8 cellular contexts compared by ENCODE assay signal in the genomic region with DNA sequence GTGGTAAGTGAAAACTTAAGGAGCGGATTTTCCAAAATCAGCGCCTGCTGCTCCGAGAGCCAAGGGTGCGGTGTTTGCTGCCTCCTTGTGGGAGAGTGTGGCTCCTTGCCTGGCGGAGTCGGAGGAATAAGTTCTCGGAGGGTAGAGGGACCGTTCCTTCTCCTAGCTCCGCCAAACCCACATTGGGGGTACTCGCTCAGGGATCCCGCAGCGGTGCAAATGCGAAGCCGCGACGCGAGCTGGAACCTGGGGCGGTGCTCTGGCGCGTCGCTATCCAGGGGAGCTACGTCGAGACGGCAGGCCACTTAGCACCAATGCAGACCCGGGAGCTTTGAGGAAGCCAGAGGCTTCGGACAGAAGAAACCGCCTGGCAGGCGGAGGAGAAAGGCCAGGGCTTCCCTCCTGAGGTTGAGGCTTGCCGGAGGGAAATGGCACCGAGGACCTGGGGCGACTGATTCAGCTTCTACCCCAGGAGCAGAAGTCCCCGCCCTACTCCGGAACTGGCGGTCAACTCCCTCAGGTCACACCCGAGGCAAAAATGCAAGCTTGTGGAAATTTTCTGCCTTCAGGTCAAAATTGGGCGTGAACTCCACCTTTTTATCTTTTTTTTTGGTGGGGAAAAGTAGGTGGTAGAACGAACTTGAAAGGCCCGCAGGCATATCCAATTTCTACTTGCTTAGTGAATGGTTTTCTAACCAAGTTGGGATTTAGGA. TPM values are rescaled to one million over a fixed set of nuclear protein-coding genes. Genes with fewer than 3 reads are reported as not detected.
DNase-seq lines count a peak whose midpoint lies in the region; ATAC-seq and TF ChIP-seq lines count a peak whose summit lies in the region.

No MANE protein-coding gene starts in this region.

- DNase-seq in SHP77 (lab: John Stamatoyannopoulos, UW) (peak; percentile 29 to 31), SHP77 treated with DMSO at 0.1 percent for 48 hours (lab: John Stamatoyannopoulos, UW) (no peak), NCI-H1105 treated with DMSO at 0.1 percent for 48 hours (lab: John Stamatoyannopoulos, UW) (peak; percentile 71), lower leg skin (ENCODE audit: low spot score in 2 of 2) (peak in 1 of 2 donors; percentile 30)
- peak; percentile 73 for DNase-seq in activated CD4-positive, alpha-beta T cell treated with anti-CD3 and anti-CD28 coated beads for 36 hours
- peak in 2 of 3 donors; percentile 11 to 13 for DNase-seq in stimulated activated CD4-positive, alpha-beta T cell treated with anti-CD3 and anti-CD28 coated beads, TNF-alpha, amount 100 ng/mL, for 1 hour (ENCODE audit: low read depth in 3 of 3, low spot score in 1 of 3)

- no peaks in the 10 kb centered on the region for H3K27me3 Mint-ChIP-seq in activated CD4-positive, alpha-beta T cell treated with anti-CD3 and anti-CD28 coated beads for 36 hours
- H3K27me3 Mint-ChIP-seq in dendritic cell treated with granulocyte-macrophage colony-stimulating factor and Interleukin-4, amounts not matched to agents 40 ng/mL and 50 ng/mL, for 4 days = no peaks in the 10 kb centered on the region

- no peaks in the 10 kb centered on the region for H3K36me3 Mint-ChIP-seq in activated CD4-positive, alpha-beta T cell treated with anti-CD3 and anti-CD28 coated beads for 36 hours (ENCODE audit: low read depth)
- no peaks in the 10 kb centered on the region for H3K36me3 Mint-ChIP-seq in dendritic cell treated with granulocyte-macrophage colony-stimulating factor and Interleukin-4, amounts not matched to agents 40 ng/mL and 50 ng/mL, for 4 days (ENCODE audit: low read depth)

- peak overlapping the region; percentile 51 for H3K27ac Mint-ChIP-seq in activated CD4-positive, alpha-beta T cell treated with anti-CD3 and anti-CD28 coated beads for 36 hours
- peak overlapping the region; percentile 84 for H3K27ac Mint-ChIP-seq in dendritic cell treated with granulocyte-macrophage colony-stimulating factor and Interleukin-4, amounts not matched to agents 40 ng/mL and 50 ng/mL, for 4 days

- peak overlapping the region; percentile 13 for H3K4me3 ChIP-seq in lower leg skin (ENCODE audit: low read depth, poor library complexity, severe bottlenecking)

- no peaks in the 10 kb centered on the region for H3K9me3 Mint-ChIP-seq in activated CD4-positive, alpha-beta T cell treated with anti-CD3 and anti-CD28 coated beads for 36 hours (ENCODE audit: low read depth)
- H3K9me3 Mint-ChIP-seq in dendritic cell treated with granulocyte-macrophage colony-stimulating factor and Interleukin-4, amounts not matched to agents 40 ng/mL and 50 ng/mL, for 4 days = no peaks in the 10 kb centered on the region

- peaks cover 11% of the 10 kb centered on the region for H3K4me1 Mint-ChIP-seq in activated CD4-positive, alpha-beta T cell treated with anti-CD3 and anti-CD28 coated beads for 36 hours
- peaks cover 14% of the 10 kb centered on the region for H3K4me1 Mint-ChIP-seq in dendritic cell treated with granulocyte-macrophage colony-stimulating factor and Interleukin-4, amounts not matched to agents 40 ng/mL and 50 ng/mL, for 4 days (ENCODE audit: low read depth)

- intact Hi-C loops in activated CD4-positive, alpha-beta T cell treated with anti-CD3 and anti-CD28 coated beads for 36 hours (cut with DNase I, micrococcal nuclease) = loop anchor here in 1 of 2 experiments (2.0 to 5.0 kb wide), 4 partner anchors 62 to 126 kb away; partner anchors contain the start of gene KHDC1
- intact Hi-C loops in dendritic cell treated with granulocyte-macrophage colony-stimulating factor and Interleukin-4, amounts not matched to agents 40 ng/mL and 50 ng/mL, for 4 days (cut with micrococcal nuclease) = loop anchor here (5.0 kb wide), 1 partner anchor 102 kb away; no protein-coding TSS in a partner anchor
- intact Hi-C loops in lower leg skin (cut with DNase I; ENCODE audit: low total_unique reads) = no loop called here

- CTCF ChIA-PET in activated CD4-positive, alpha-beta T cell treated with anti-CD3 and anti-CD28 coated beads for 36 hours (lab: Charles Lee) = interaction anchor here (0.6 to 1.9 kb wide), 16 partner anchors 11 to 344 kb away, joined by 3 to 9 read pairs (median 4); partner anchors contain the start of gene MTO1

- no peak for TF ChIP-seq CTCF in lower leg skin (IDR thresholded peaks at IDR 0.05)

- TF ChIP-seq POLR2A in lower leg skin (IDR thresholded peaks at IDR 0.05) = no peak

- WGBS in lower leg skin, 2 donors = 1 to 3% methylated on average over 34 to 35 of the region's 38 CpGs

- H3K4me3 Mint-ChIP-seq in activated CD4-positive, alpha-beta T cell treated with anti-CD3 and anti-CD28 coated beads for 36 hours = peak overlapping the region; percentile 76
- peak overlapping the region; percentile 79 for H3K4me3 Mint-ChIP-seq in dendritic cell treated with granulocyte-macrophage colony-stimulating factor and Interleukin-4, amounts not matched to agents 40 ng/mL and 50 ng/mL, for 4 days

- POLR2A ChIA-PET in activated CD4-positive, alpha-beta T cell treated with anti-CD3 and anti-CD28 coated beads for 36 hours (lab: Charles Lee) = interaction anchor here (0.7 to 1.0 kb wide), 2 partner anchors 79 to 191 kb away, joined by 3 to 4 read pairs; no protein-coding TSS in a partner anchor

- ATAC-seq in HG02623 (IDR thresholded peaks at IDR 0.05; ENCODE audit: unreplicated experiment) = peak; percentile 74
- peak; percentile 86 for ATAC-seq in activated CD4-positive, alpha-beta T cell treated with anti-CD3 and anti-CD28 coated beads for 36 hours

RNA-seq across cellular contexts. Expression of gene DDX43, which starts 5.7 kb away (rescaled TPM):
- under 1 TPM; 0.51 to 0.66 TPM for total RNA-seq in activated CD4-positive, alpha-beta T cell treated with anti-CD3 and anti-CD28 coated beads for 36 hours
- 1 to 10 TPM in 2 of 4 donors, under 1 TPM in 2; 0.89 to 2.3 (median 1.6) TPM for total RNA-seq in lower leg skin

RNA-seq across cellular contexts. Expression of gene OOEP, which starts 19.3 kb away (rescaled TPM):
- total RNA-seq in activated CD4-positive, alpha-beta T cell treated with anti-CD3 and anti-CD28 coated beads for 36 hours = under 1 TPM; 0.55 to 0.86 TPM
- under 1 TPM in 1 of 4 donors, not detected in 3; 0.88 TPM for total RNA-seq in lower leg skin

RNA-seq across cellular contexts. Expression of gene KHDC3L, which starts 26.5 kb away (rescaled TPM):
- not detected for total RNA-seq in activated CD4-positive, alpha-beta T cell treated with anti-CD3 and anti-CD28 coated beads for 36 hours
- total RNA-seq in lower leg skin = not detected

RNA-seq across cellular contexts. Expression of gene DPPA5, which starts 34.9 kb away (rescaled TPM):
- not detected for total RNA-seq in activated CD4-positive, alpha-beta T cell treated with anti-CD3 and anti-CD28 coated beads for 36 hours
- not detected for total RNA-seq in lower leg skin
